ENCODE assay signal across 8 cellular contexts in genomic region chr16:30786115-30786935, GRCh38. TPM values are rescaled to one million over a fixed set of nuclear protein-coding genes. Genes with fewer than 3 reads are reported as not detected.
DNase-seq lines count a peak whose midpoint lies in the region; ATAC-seq lines count a peak whose summit lies in the region.

No MANE protein-coding gene starts in this region.

- ATAC-seq in activated naive CD8-positive, alpha-beta T cell treated with anti-CD3 and anti-CD28 coated beads, Interleukin-2, amount 50 U/mL, for 24 hours: peak; percentile 63
- peak; percentile 56 to 64 for ATAC-seq in right cardiac atrium

- H3K27ac Mint-ChIP-seq in activated naive CD8-positive, alpha-beta T cell treated with anti-CD3 and anti-CD28 coated beads, Interleukin-2, amount 50 U/mL, for 24 hours: peak overlapping the region; percentile 19

- 5% methylated on average over 57 of the region's 57 CpGs for WGBS in right cardiac atrium

- peak overlapping the region; percentile 81 for H3K27ac ChIP-seq in right cardiac atrium (ENCODE audit: low read length)

- intact Hi-C loops in right cardiac atrium (cut with DNase I): loop anchor here in 1 of 4 donors (10.0 kb wide), 1 partner anchor 108 kb away; the partner anchor contains the start of genes BCL7C and CTF1

- no peaks in the 10 kb centered on the region for H3K9me3 ChIP-seq in right cardiac atrium (ENCODE audit: control insufficient read depth, low read length)

- H3K4me1 Mint-ChIP-seq in activated naive CD8-positive, alpha-beta T cell treated with anti-CD3 and anti-CD28 coated beads, Interleukin-2, amount 50 U/mL, for 24 hours: peaks cover 7% of the 10 kb centered on the region

- peak overlapping the region; percentile 73 for H3K4me3 Mint-ChIP-seq in activated naive CD8-positive, alpha-beta T cell treated with anti-CD3 and anti-CD28 coated beads, Interleukin-2, amount 50 U/mL, for 24 hours

- H3K9me3 Mint-ChIP-seq in activated naive CD8-positive, alpha-beta T cell treated with anti-CD3 and anti-CD28 coated beads, Interleukin-2, amount 50 U/mL, for 24 hours: no peaks in the 10 kb centered on the region

- peaks cover 4% of the 10 kb centered on the region for H3K27me3 Mint-ChIP-seq in activated naive CD8-positive, alpha-beta T cell treated with anti-CD3 and anti-CD28 coated beads, Interleukin-2, amount 50 U/mL, for 24 hours

- H3K27me3 ChIP-seq in right cardiac atrium (ENCODE audit: control insufficient read depth, insufficient read depth): no peaks in the 10 kb centered on the region

- DNase-seq in DMS114 treated with DMSO at 0.1 percent for 48 hours (lab: John Stamatoyannopoulos, UW; ENCODE audit: unreplicated experiment) (peak; percentile 19), right cardiac atrium (peak; percentile 41 to 83 (median 76)), retina (peak; percentile 36), putamen (ENCODE audit: low spot score) (no peak), NCI-H1105 treated with DMSO at 0.1 percent for 48 hours (lab: John Stamatoyannopoulos, UW) (no peak)
- no peak for DNase-seq in Jurkat, Clone E6-1 (ENCODE audit: low read depth, low spot score)
- DNase-seq in activated naive CD8-positive, alpha-beta T cell treated with anti-CD3 and anti-CD28 coated beads, Interleukin-2, amount 50 U/mL, for 24 hours: peak; percentile 27
- no peak for DNase-seq in stimulated activated naive CD4-positive, alpha-beta T cell treated with Interleukin-2 at 50 U/mL for 16 hours (lab: John Stamatoyannopoulos, UW)

- peak overlapping the region; percentile 48 for H3K4me3 ChIP-seq in Jurkat, Clone E6-1 (ENCODE audit: low read length)
- peak overlapping the region; percentile 98 for H3K4me3 ChIP-seq in right cardiac atrium (ENCODE audit: low read length)

- peaks cover 7% of the 10 kb centered on the region for H3K4me1 ChIP-seq in right cardiac atrium (ENCODE audit: control insufficient read depth, insufficient read depth, low read length)

- no peaks in the 10 kb centered on the region for H3K36me3 Mint-ChIP-seq in activated naive CD8-positive, alpha-beta T cell treated with anti-CD3 and anti-CD28 coated beads, Interleukin-2, amount 50 U/mL, for 24 hours (ENCODE audit: low read depth)

RNA-seq across cellular contexts. Expression of gene ZNF629, which starts 0.7 kb away (rescaled TPM):
- 0.95 TPM for polyA plus RNA-seq in Jurkat, Clone E6-1 (2012; ENCODE audit: insufficient read depth, insufficient read length)
- total RNA-seq in right cardiac atrium: 10 to 100 TPM; 22.9 to 25.1 (median 24.8) TPM
- 15.2 TPM for polyA plus RNA-seq in right cardiac atrium

RNA-seq across cellular contexts. Expression of gene RNF40, which starts 24.2 kb away (rescaled TPM):
- 78.5 TPM for polyA plus RNA-seq in Jurkat, Clone E6-1 (2012; ENCODE audit: insufficient read depth, insufficient read length)
- 10 to 100 TPM; 46.6 to 64.9 (median 49.8) TPM for total RNA-seq in right cardiac atrium
- polyA plus RNA-seq in right cardiac atrium: 36.1 TPM

RNA-seq across cellular contexts. Expression of gene CFAP119, which starts 24.5 kb away (rescaled TPM):
- 10.1 TPM for polyA plus RNA-seq in Jurkat, Clone E6-1 (2012; ENCODE audit: insufficient read depth, insufficient read length)
- total RNA-seq in right cardiac atrium: 1 to 10 TPM in 2 of 4 donors, under 1 TPM in 2; 0.51 to 1.5 (median 0.92) TPM
- 0.95 TPM for polyA plus RNA-seq in right cardiac atrium

RNA-seq across cellular contexts. Expression of gene PHKG2, which starts 38.1 kb away (rescaled TPM):
- 43.7 TPM for polyA plus RNA-seq in Jurkat, Clone E6-1 (2012; ENCODE audit: insufficient read depth, insufficient read length)
- total RNA-seq in right cardiac atrium: 10 to 100 TPM; 17.3 to 22.2 (median 18.7) TPM
- polyA plus RNA-seq in right cardiac atrium: 23.6 TPM

Comparison
In these comparisons a context has a peak if more than half of its experiments do, and no peak if none do; other contexts are left out.
1. DNase-seq: peak in DMS114 treated with DMSO at 0.1 percent for 48 hours (single experiment), activated naive CD8-positive, alpha-beta T cell treated with anti-CD3 and anti-CD28 coated beads, Interleukin-2, amount 50 U/mL, for 24 hours (single experiment), right cardiac atrium (3 of 3) and retina (single experiment); none in Jurkat, Clone E6-1 (single experiment), putamen (single experiment), NCI-H1105 treated with DMSO at 0.1 percent for 48 hours (single experiment) and stimulated activated naive CD4-positive, alpha-beta T cell treated with Interleukin-2 at 50 U/mL for 16 hours (single experiment).